1 cellular context compared by ENCODE assay signal in the genomic region with DNA sequence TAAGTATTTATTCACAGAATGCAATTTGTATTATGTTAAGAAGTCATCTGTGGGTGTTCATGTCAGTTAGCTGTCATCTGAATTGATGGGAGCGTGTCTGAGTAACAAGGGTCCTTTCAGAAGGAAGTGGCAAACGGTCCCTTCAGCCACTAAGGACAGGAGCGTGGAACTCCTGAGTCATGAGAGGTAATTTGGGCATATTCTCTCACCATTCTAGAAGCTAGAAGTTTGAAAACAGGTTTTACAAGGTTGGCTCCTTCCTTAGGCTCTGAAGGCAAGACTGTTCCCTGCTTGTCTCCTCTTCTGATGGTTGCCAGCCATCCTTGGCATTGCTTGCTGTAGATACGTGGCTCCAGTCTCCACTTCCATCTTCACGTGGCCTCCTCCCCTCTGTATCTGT.
TF ChIP-seq lines count a peak whose summit lies in the region.

No MANE protein-coding gene starts in this region.

TF ChIP-seq in IMR-90, 13 proteins besides CTCF, POLR2A, EP300 and RAD21 (continued from another document):
- TF ChIP-seq, protein P1, sequence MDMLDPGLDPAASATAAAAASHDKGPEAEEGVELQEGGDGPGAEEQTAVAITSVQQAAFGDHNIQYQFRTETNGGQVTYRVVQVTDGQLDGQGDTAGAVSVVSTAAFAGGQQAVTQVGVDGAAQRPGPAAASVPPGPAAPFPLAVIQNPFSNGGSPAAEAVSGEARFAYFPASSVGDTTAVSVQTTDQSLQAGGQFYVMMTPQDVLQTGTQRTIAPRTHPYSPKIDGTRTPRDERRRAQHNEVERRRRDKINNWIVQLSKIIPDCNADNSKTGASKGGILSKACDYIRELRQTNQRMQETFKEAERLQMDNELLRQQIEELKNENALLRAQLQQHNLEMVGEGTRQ (IDR thresholded peaks at IDR 0.05; ENCODE audit: low read depth, low read length) = no peak
- TF ChIP-seq NFE2L2 (IDR thresholded peaks at IDR 0.05; ENCODE audit: low read depth, low read length) (no peak), MAZ (IDR thresholded peaks at IDR 0.05; ENCODE audit: borderline replicate concordance, low read depth, low read length) (no peak), MAFK (IDR thresholded peaks at IDR 0.05; ENCODE audit: low read depth, low read length) (no peak), SMC3 (IDR thresholded peaks at IDR 0.05; ENCODE audit: low read depth, low read length) (no peak), FOS (IDR thresholded peaks at IDR 0.05; ENCODE audit: low read depth, low read length) (no peak), CEBPB (IDR thresholded peaks at IDR 0.05; ENCODE audit: low read depth, low read length) (no peak), CHD1 (IDR thresholded peaks at IDR 0.05; ENCODE audit: low read depth, low read length) (no peak)
- TF ChIP-seq, protein P2, sequence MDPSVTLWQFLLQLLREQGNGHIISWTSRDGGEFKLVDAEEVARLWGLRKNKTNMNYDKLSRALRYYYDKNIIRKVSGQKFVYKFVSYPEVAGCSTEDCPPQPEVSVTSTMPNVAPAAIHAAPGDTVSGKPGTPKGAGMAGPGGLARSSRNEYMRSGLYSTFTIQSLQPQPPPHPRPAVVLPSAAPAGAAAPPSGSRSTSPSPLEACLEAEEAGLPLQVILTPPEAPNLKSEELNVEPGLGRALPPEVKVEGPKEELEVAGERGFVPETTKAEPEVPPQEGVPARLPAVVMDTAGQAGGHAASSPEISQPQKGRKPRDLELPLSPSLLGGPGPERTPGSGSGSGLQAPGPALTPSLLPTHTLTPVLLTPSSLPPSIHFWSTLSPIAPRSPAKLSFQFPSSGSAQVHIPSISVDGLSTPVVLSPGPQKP (IDR thresholded peaks at IDR 0.05; ENCODE audit: borderline replicate concordance, low read depth, low read length) = no peak
